In the genomic region with DNA sequence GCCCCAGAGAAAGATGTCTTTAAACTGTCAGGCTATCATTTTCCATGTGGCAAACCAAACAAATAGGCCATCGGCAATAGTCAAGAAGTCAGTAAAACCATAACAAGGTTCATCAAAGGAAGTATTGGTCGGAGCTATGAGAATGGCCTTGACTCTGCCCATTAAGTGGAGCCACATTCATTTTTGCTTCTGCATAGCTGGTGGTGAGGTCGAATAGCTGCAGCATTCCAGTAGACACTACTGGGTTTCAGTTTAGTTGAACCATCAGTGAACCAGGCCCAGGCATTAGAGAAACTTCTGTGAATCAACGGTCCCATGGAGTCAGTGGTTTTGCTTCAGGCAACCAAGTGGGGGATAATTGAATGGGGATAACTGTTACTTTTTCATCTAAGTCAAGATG, we compare ENCODE assay signal across 2 cellular contexts.
A peak's percentile ranks its signal among the peaks of the same experiment; 100 is the strongest.
TF ChIP-seq lines count a peak whose summit lies in the region.

No MANE protein-coding gene starts in this region.

TF ChIP-seq in HepG2, 621 proteins besides CTCF, POLR2A, EP300 and RAD21:
- 0 out of 2 replicates have a peak, but pooled peaks have one; percentile 12 for TF ChIP-seq ZNF709 (CRISPR knock-in tag; IDR thresholded peaks at IDR 0.05)
- TF ChIP-seq, protein P1, sequence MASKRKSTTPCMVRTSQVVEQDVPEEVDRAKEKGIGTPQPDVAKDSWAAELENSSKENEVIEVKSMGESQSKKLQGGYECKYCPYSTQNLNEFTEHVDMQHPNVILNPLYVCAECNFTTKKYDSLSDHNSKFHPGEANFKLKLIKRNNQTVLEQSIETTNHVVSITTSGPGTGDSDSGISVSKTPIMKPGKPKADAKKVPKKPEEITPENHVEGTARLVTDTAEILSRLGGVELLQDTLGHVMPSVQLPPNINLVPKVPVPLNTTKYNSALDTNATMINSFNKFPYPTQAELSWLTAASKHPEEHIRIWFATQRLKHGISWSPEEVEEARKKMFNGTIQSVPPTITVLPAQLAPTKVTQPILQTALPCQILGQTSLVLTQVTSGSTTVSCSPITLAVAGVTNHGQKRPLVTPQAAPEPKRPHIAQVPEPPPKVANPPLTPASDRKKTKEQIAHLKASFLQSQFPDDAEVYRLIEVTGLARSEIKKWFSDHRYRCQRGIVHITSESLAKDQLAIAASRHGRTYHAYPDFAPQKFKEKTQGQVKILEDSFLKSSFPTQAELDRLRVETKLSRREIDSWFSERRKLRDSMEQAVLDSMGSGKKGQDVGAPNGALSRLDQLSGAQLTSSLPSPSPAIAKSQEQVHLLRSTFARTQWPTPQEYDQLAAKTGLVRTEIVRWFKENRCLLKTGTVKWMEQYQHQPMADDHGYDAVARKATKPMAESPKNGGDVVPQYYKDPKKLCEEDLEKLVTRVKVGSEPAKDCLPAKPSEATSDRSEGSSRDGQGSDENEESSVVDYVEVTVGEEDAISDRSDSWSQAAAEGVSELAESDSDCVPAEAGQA (IDR thresholded peaks at IDR 0.05; ENCODE audit: low read depth), result no peak
- TF ChIP-seq, protein P1 (CRISPR knock-in tag; IDR thresholded peaks at IDR 0.05; ENCODE audit: borderline replicate concordance), result no peak

TF ChIP-seq in H1, 55 proteins besides CTCF, POLR2A, EP300 and RAD21:
- TF ChIP-seq CBX8 (IDR thresholded peaks at IDR 0.05; ENCODE audit: borderline replicate concordance, low read depth, low read length) (no peak), CHD1 (IDR thresholded peaks at IDR 0.05; ENCODE audit: low read depth, low read length) (no peak), CTBP2 (IDR thresholded peaks at IDR 0.05; ENCODE audit: borderline replicate concordance, insufficient read depth, insufficient read length, low read length) (no peak), HDAC6 (IDR thresholded peaks at IDR 0.05; ENCODE audit: low read depth, low read length) (no peak), BACH1 (IDR thresholded peaks at IDR 0.05; ENCODE audit: low read length) (no peak), ASH2L (IDR thresholded peaks at IDR 0.05; ENCODE audit: low read length) (no peak), SIRT6 (IDR thresholded peaks at IDR 0.05; ENCODE audit: low read length) (no peak), CEBPB (IDR thresholded peaks at IDR 0.05; ENCODE audit: low read depth, low read length) (no peak), YY1 (IDR thresholded peaks at IDR 0.05; ENCODE audit: low read depth, low read length) (no peak), BRCA1 (IDR thresholded peaks at IDR 0.05; ENCODE audit: low read depth, low read length) (no peak), TBP (IDR thresholded peaks at IDR 0.05; ENCODE audit: low read depth, low read length) (no peak), EZH2 (IDR thresholded peaks at IDR 0.05; ENCODE audit: low read depth, low read length, severe bottlenecking) (no peak)
